Comparison of ENCODE assay signal across 9 cellular contexts in the genomic region with DNA sequence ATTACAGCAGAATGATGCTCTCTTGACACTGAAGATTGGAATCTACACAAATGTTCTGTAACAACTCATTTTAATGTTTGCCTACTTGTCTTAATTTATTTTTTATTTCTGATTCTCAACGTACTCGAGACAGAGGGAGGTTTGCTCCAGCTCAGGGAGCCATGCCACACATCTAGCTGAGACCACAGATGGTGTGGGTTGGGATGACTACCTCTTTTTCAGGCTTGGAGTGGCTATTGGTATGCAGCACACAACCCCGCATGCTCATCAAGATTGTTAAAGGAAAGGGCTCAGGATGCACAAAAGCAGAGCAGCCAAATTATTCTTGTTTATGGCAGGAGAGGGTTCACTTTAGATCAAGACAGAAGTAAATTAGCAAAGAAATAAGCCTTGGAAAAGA.
"Had no signal": no experiment of that assay in that cellular context is flagged by ENCODE, and none has a peak within 500 bp of the region (broad histone marks: within the 10 kb centered on the region; RNA-seq: fewer than 3 reads in every experiment).

No MANE protein-coding gene starts in this region.

- H3K9ac ChIP-seq: GM23248 had no signal

- DNase-seq: GM23248, GOT3, H9, HCEC 1CT, IMR-90, KG1 had no signal

- ATAC-seq: K562 had no signal

- H2AFZ ChIP-seq: GM23248 had no signal

- H3K27ac ChIP-seq: GM23248 had no signal

- H3K4me3 ChIP-seq: GM23248, K562 had no signal

- FAIRE-seq: H54, HTR-8/SVneo, K562 had no signal
